8 cellular contexts compared by ENCODE assay signal in genomic region chr14:54366726-54367707, GRCh38. TPM values are rescaled to one million over a fixed set of nuclear protein-coding genes. Genes with fewer than 3 reads are reported as not detected.
DNase-seq lines count a peak whose midpoint lies in the region; ATAC-seq and TF ChIP-seq lines count a peak whose summit lies in the region.

No MANE protein-coding gene starts in this region.

- H3F3A ChIP-seq in GM23248 (ENCODE audit: insufficient read depth) = peaks cover 16% of the 10 kb centered on the region

- 78 to 82% methylated on average over 9 of the region's 9 CpGs for WGBS in GM23248 (ENCODE audit: low coverage in 1 of 2, low lambda C conversion rate in 2 of 2, missing lambda C conversion rate in 2 of 2), 2 experiments

- H3K4me1 ChIP-seq in GM23248 (ENCODE audit: insufficient read depth) = peaks cover 15% of the 10 kb centered on the region

- TF ChIP-seq CTCF in WI38 (IDR thresholded peaks at IDR 0.05; ENCODE audit: low read depth, low read length) = peak; percentile 49
- TF ChIP-seq CTCF in fibroblast of mammary gland (conservative IDR thresholded peaks at IDR 0.05; ENCODE audit: control insufficient read depth, insufficient read depth, low read depth, low read length) = peak; percentile 59

- H3K4me3 ChIP-seq in GM23248 (no peak overlapping the region), WI38 (ENCODE audit: low read depth, low read length) (no peak overlapping the region), fibroblast of mammary gland (ENCODE audit: control insufficient read depth, low read depth, low read length) (no peak overlapping the region)

- H3K27ac ChIP-seq in GM23248 = no peak overlapping the region

- no peak overlapping the region for H3K4me2 ChIP-seq in GM23248 (ENCODE audit: unreplicated experiment)

- no peaks in the 10 kb centered on the region for H3K79me2 ChIP-seq in GM23248 (ENCODE audit: insufficient read depth)

- H3K9me3 Mint-ChIP-seq in naive thymus-derived CD8-positive, alpha-beta T cell = no peaks in the 10 kb centered on the region

- POLR2A ChIA-PET in naive thymus-derived CD8-positive, alpha-beta T cell (lab: Charles Lee) = no interaction called here

- H3K9ac ChIP-seq in GM23248 = no peak overlapping the region

- H2AFZ ChIP-seq in GM23248 = no peak overlapping the region

- no peaks in the 10 kb centered on the region for H3K36me3 Mint-ChIP-seq in naive thymus-derived CD8-positive, alpha-beta T cell

- no peaks in the 10 kb centered on the region for H3K9me2 ChIP-seq in GM23248 (ENCODE audit: insufficient read depth)

- H3K4me1 Mint-ChIP-seq in naive thymus-derived CD8-positive, alpha-beta T cell = peaks cover 0 to 8% (median 3%) of the 10 kb centered on the region in 4 donors

- H3K36me3 ChIP-seq in GM23248 (ENCODE audit: low read depth) = no peaks in the 10 kb centered on the region

- peak overlapping the region in 2 of 10 donors; percentile 3 to 17 for H3K27ac Mint-ChIP-seq in naive thymus-derived CD8-positive, alpha-beta T cell

- no peaks in the 10 kb centered on the region for H3K9me3 ChIP-seq in GM23248 (ENCODE audit: low read depth)

- no peak overlapping the region for H3K4me3 Mint-ChIP-seq in naive thymus-derived CD8-positive, alpha-beta T cell

- no peaks in the 10 kb centered on the region; the same call in 1 of the 2 replicates for H3K27me3 ChIP-seq in GM23248 (replicated peaks; ENCODE audit: insufficient read depth)

- in situ Hi-C loops in GM23248 (cut with MboI) = no loop called here

- H3K27me3 Mint-ChIP-seq in naive thymus-derived CD8-positive, alpha-beta T cell = peaks cover 0 to 7% (median 4%) of the 10 kb centered on the region in 5 donors

- peak; percentile 91 to 96 for ATAC-seq in naive thymus-derived CD8-positive, alpha-beta T cell
- ATAC-seq in HG03025 (IDR thresholded peaks at IDR 0.05; ENCODE audit: low FRiP score, unreplicated experiment) = no peak

- no peaks in the 10 kb centered on the region for H4K20me1 ChIP-seq in GM23248 (ENCODE audit: insufficient read depth)

- DNase-seq in Daoy (ENCODE audit: low read depth) = peak; percentile 70
- DNase-seq in GM23248 = peak; percentile 69
- DNase-seq in NCI-H1105 (lab: John Stamatoyannopoulos, UW) = peak; percentile 18
- peak; percentile 59 for DNase-seq in fibroblast of mammary gland (ENCODE audit: low read depth)
- peak in 7 of 10 donors; percentile 12 to 66 (median 39) for DNase-seq in naive thymus-derived CD8-positive, alpha-beta T cell
- no peak for DNase-seq in NCI-H2029 treated with DMSO at 0.1 percent for 48 hours (lab: John Stamatoyannopoulos, UW)

RNA-seq across cellular contexts. Expression of gene CDKN3, which starts 29.8 kb away (rescaled TPM):
- 130 and 190 TPM in 2 replicates for total RNA-seq in Daoy (2014; rRNA removed; shearing (Covaris generic))
- total RNA-seq in GM23248 (2014; rRNA removed; shearing (Covaris generic)) = 20.1 and 44.5 TPM in 2 replicates
- 39.3 and 41.8 TPM in 2 replicates for polyA plus RNA-seq in GM23248 (2016; fragmentation: Nextera tagmentation; extraction: Ambion mirVana)
- total RNA-seq in naive thymus-derived CD8-positive, alpha-beta T cell = 1 to 10 TPM; 1.1 to 3.2 TPM
- 1 to 10 TPM; 1.9 to 2.7 (median 2.2) TPM for polyA plus RNA-seq in naive thymus-derived CD8-positive, alpha-beta T cell
